ENCODE assay signal across 8 cellular contexts in the genomic region with DNA sequence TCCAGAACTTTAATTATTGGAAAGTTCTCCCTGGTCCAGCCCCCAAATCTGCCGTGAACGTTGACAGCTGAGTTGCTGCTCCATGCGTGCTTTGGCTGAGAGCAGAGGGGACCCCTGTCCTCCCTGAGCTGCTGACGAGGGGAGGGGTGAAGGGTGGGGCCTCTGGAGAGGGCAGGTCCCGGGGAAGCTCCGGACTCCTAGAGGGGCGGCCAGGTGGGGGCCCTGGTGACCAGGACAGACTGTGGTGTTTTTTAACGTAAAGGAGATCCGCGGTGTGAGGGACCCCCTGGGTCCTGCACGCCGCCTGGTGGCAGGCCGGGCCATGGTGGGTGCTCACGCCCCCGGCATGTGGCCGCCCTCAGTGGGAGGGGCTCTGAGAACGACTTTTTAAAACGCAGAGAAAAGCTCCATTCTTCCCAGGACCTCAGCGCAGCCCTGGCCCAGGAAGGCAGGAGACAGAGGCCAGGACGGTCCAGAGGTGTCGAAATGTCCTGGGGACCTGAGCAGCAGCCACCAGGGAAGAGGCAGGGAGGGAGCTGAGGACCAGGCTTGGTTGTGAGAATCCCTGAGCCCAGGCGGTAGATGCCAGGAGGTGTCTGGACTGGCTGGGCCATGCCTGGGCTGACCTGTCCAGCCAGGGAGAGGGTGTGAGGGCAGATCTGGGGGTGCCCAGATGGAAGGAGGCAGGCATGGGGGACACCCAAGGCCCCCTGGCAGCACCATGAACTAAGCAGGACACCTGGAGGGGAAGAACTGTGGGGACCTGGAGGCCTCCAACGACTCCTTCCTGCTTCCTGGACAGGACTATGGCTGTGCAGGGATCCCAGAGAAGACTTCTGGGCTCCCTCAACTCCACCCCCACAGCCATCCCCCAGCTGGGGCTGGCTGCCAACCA. TPM values are rescaled to one million over a fixed set of nuclear protein-coding genes. Genes with fewer than 3 reads are reported as not detected.
DNase-seq lines count a peak whose midpoint lies in the region; ATAC-seq and TF ChIP-seq lines count a peak whose summit lies in the region.

A gene (plus strand): TSS at position 410 of the 895 bp plus-strand sequence. CDS start 397 bp downstream, at position 807.

- DNase-seq in CD8-positive, alpha-beta memory T cell, result peak in 1 of 5 donors; percentile 47
- DNase-seq in SK-MEL-5 (ENCODE audit: low read depth, low spot score), result peak; percentile 72
- no peak for DNase-seq in dorsolateral prefrontal cortex
- no peak for DNase-seq in SHP77 treated with DMSO at 0.1 percent for 48 hours (lab: John Stamatoyannopoulos, UW)
- no peak for DNase-seq in NCI-H2029 treated with DMSO at 0.1 percent for 48 hours (lab: John Stamatoyannopoulos, UW)
- DNase-seq in stimulated activated naive CD4-positive, alpha-beta T cell treated with Interleukin-2 at 50 U/mL for 16 hours (lab: John Stamatoyannopoulos, UW), result no peak

- peaks cover 0 to 4% (median 0%) of the 10 kb centered on the region in 5 donors for H3K9me3 Mint-ChIP-seq in CD8-positive, alpha-beta memory T cell

- peak in 25 of 56 donors; percentile 8 to 43 (median 25) for TF ChIP-seq CTCF in dorsolateral prefrontal cortex (IDR thresholded peaks at IDR 0.05 in 54 of 56, conservative IDR thresholded peaks at IDR 0.05 in 2 of 56; ENCODE audit: low read depth in 1 of 56, partially characterized antibody in 56 of 56)

- WGBS in mesodermal cell (ENCODE audit: insufficient coverage in 2 of 2), 2 experiments, result 16 to 21% methylated on average over 18 to 23 of the region's 23 CpGs

- intact Hi-C loops in dorsolateral prefrontal cortex (cut with DNase I), result no loop called here

- no peaks in the 10 kb centered on the region for H3K36me3 Mint-ChIP-seq in CD8-positive, alpha-beta memory T cell

- peak; percentile 17 for ATAC-seq in GM21717 (IDR thresholded peaks at IDR 0.05; ENCODE audit: unreplicated experiment)

- peak within 1 kb of the TSS; percentile 64 for H3K27ac ChIP-seq in CD8-positive, alpha-beta memory T cell (ENCODE audit: low read depth, low read length)
- H3K27ac ChIP-seq in dorsolateral prefrontal cortex, result peak within 1 kb of the TSS in 37 of 59 donors; percentile 0 to 82 (median 43)
- H3K27ac ChIP-seq in mesodermal cell (ENCODE audit: low read depth, low read length, severe bottlenecking), result peak within 1 kb of the TSS; percentile 72

- H3K36me3 ChIP-seq in CD8-positive, alpha-beta memory T cell (ENCODE audit: insufficient read depth, low read length), result no peaks in the 10 kb centered on the region
- no peaks in the 10 kb centered on the region for H3K36me3 ChIP-seq in mesodermal cell (ENCODE audit: control insufficient read depth, insufficient read depth, low read length)

- peaks cover 32 to 62% (median 34%) of the 10 kb centered on the region in 3 donors for H3K4me1 Mint-ChIP-seq in CD8-positive, alpha-beta memory T cell

- H3K4me3 Mint-ChIP-seq in CD8-positive, alpha-beta memory T cell, result peak within 1 kb of the TSS; percentile 67 to 87 (median 77)

- peaks cover 56% of the 10 kb centered on the region for H3K4me1 ChIP-seq in CD8-positive, alpha-beta memory T cell (ENCODE audit: insufficient read depth, low read length)
- H3K4me1 ChIP-seq in mesodermal cell (ENCODE audit: control insufficient read depth, insufficient read depth, low read length, poor library complexity, severe bottlenecking), result peaks cover 27% of the 10 kb centered on the region

- H3K4me3 ChIP-seq in CD8-positive, alpha-beta memory T cell (ENCODE audit: low read length), result peak within 1 kb of the TSS; percentile 63
- H3K4me3 ChIP-seq in dorsolateral prefrontal cortex (peak within 1 kb of the TSS; percentile 11 to 65 (median 47)), mesodermal cell (ENCODE audit: extremely low read depth, insufficient read depth, low read length, poor library complexity, severe bottlenecking) (peak within 1 kb of the TSS; percentile 31)

- H3K27ac Mint-ChIP-seq in CD8-positive, alpha-beta memory T cell, result peak within 1 kb of the TSS in 5 of 8 donors; percentile 37 to 85 (median 72)

- H3K27me3 Mint-ChIP-seq in CD8-positive, alpha-beta memory T cell, result peaks cover 17 to 28% of the 10 kb centered on the region in 2 donors

- H3K9me3 ChIP-seq in CD8-positive, alpha-beta memory T cell (ENCODE audit: low read length), result no peaks in the 10 kb centered on the region
- no peaks in the 10 kb centered on the region for H3K9me3 ChIP-seq in mesodermal cell (ENCODE audit: control insufficient read depth, low read length)

- in situ Hi-C loops in SK-MEL-5 (cut with HindIII; ENCODE audit: low pct_unique_long_range_greater_than_20kb, low sequenced_read_pairs), result no loop called here

- POLR2A ChIA-PET in CD8-positive, alpha-beta memory T cell (lab: Charles Lee), result interaction anchor here (1.3 kb wide), 1 partner anchor 11 kb away, joined by 3 read pairs; no protein-coding TSS in a partner anchor

- peaks cover 7% of the 10 kb centered on the region for H3K27me3 ChIP-seq in CD8-positive, alpha-beta memory T cell (ENCODE audit: insufficient read depth, low read length, poor library complexity, severe bottlenecking)
- H3K27me3 ChIP-seq in dorsolateral prefrontal cortex, result peaks cover 0 to 9% (median 0%) of the 10 kb centered on the region in 45 donors

- CTCF ChIA-PET in CD8-positive, alpha-beta memory T cell (lab: Charles Lee), result interaction anchor here (0.9 to 2.0 kb wide), 4 partner anchors 8 to 218 kb away, joined by 3 to 12 read pairs (median 5); no protein-coding TSS in a partner anchor

RNA-seq across cellular contexts. Expression of the gene that starts here (rescaled TPM):
- 1 to 10 TPM; 1.9 to 2.6 TPM for total RNA-seq in CD8-positive, alpha-beta memory T cell
- 0.86 TPM for polyA plus RNA-seq in CD8-positive, alpha-beta memory T cell
- total RNA-seq in SK-MEL-5 (2014; rRNA removed; shearing (Covaris generic)), result 14.3 and 17.2 TPM in 2 replicates
- 17.8 and 19.9 TPM in 2 replicates for polyA plus RNA-seq in SK-MEL-5 (2015; cell fraction: cytosol; rRNA removed)
- polyA plus RNA-seq in SK-MEL-5 (2015; cell fraction: nucleus; rRNA removed), result 142 and 144 TPM in 2 replicates
- 10 to 100 TPM in 21 of 120 experiments, 1 to 10 TPM in 99; 3.8 to 24.0 (median 7.3) TPM for total RNA-seq in dorsolateral prefrontal cortex
- polyA plus RNA-seq in mesodermal cell (2013, experiment 1 of 2), result 6.0 TPM
- polyA plus RNA-seq in mesodermal cell (2013, experiment 2 of 2), result 5.1 TPM
